Comparison of ENCODE assay signal across 8 cellular contexts in the genomic region with DNA sequence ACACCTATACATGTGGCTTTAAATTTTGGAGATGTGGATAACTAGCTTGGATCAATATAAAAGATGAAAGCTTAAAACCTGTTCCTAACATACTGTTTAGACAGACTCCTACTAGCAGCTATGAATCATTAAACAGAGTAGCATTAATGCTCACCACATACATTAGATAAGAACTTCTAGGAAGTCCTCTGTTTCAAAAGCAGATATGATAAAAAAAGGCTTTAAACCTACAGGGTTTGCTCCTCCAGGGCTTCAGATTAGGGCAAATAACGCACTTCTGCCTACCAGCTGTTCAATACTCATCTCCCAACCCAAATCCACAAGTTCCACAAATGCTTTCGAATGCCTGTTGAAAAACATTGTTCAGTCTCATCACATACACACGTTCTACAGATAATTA. TPM values are rescaled to one million over a fixed set of nuclear protein-coding genes. Genes with fewer than 3 reads are reported as not detected.
DNase-seq lines count a peak whose midpoint lies in the region; ATAC-seq and TF ChIP-seq lines count a peak whose summit lies in the region.

No MANE protein-coding gene starts in this region.

- 8% methylated on average over 3 of the region's 3 CpGs for WGBS in HUES64
- 3% methylated on average over 3 of the region's 3 CpGs for WGBS in right lobe of liver (ENCODE audit: insufficient coverage, low coverage, low lambda C conversion rate, missing lambda C conversion rate)
- WGBS in urinary bladder = 12% methylated on average over 3 of the region's 3 CpGs

- ATAC-seq in right lobe of liver (no peak), HG03025 (IDR thresholded peaks at IDR 0.05; ENCODE audit: low FRiP score, unreplicated experiment) (no peak), GM18519 (IDR thresholded peaks at IDR 0.05; ENCODE audit: low FRiP score, unreplicated experiment) (no peak)

- H3K9me3 ChIP-seq in HUES64 (ENCODE audit: insufficient read depth, low read depth, low read length) (no peaks in the 10 kb centered on the region), ascending aorta (no peaks in the 10 kb centered on the region), right lobe of liver (no peaks in the 10 kb centered on the region)

- H3K4me1 ChIP-seq in HUES64 (ENCODE audit: insufficient read depth, low read length) (peaks cover 36% of the 10 kb centered on the region), ascending aorta (peaks cover 0 to 23% of the 10 kb centered on the region in 2 donors), right lobe of liver (peaks cover 0 to 58% (median 16%) of the 10 kb centered on the region in 4 donors), urinary bladder (ENCODE audit: insufficient read depth) (no peaks in the 10 kb centered on the region)

- H3K27ac ChIP-seq in HUES64 (ENCODE audit: low read depth, low read length) = no peak overlapping the region
- H3K27ac ChIP-seq in ascending aorta = no peak overlapping the region
- peak overlapping the region in 2 of 3 donors; percentile 89 to 94 for H3K27ac ChIP-seq in right lobe of liver
- no peak overlapping the region for H3K27ac ChIP-seq in urinary bladder (ENCODE audit: low read depth)

- intact Hi-C loops in ascending aorta (cut with DNase I) = loop anchor here (5.0 to 10.0 kb wide), 2 partner anchors 39 to 378 kb away; no protein-coding TSS in a partner anchor
- intact Hi-C loops in right lobe of liver (cut with DNase I) = loop anchor here (5.0 to 10.0 kb wide), 2 partner anchors 41 to 48 kb away; partner anchors contain the start of gene ABRACL (in 1 of the 2)

- H3K4me3 ChIP-seq in AG10803 (ENCODE audit: low read length) = peak overlapping the region; percentile 88
- peak overlapping the region; percentile 93 for H3K4me3 ChIP-seq in HUES64 (ENCODE audit: low read length)
- peak overlapping the region; percentile 90 to 98 for H3K4me3 ChIP-seq in ascending aorta
- H3K4me3 ChIP-seq in right lobe of liver = peak overlapping the region; percentile 81 to 85 (median 83)
- peak overlapping the region; percentile 94 for H3K4me3 ChIP-seq in urinary bladder (ENCODE audit: low read depth, low read length)

- H3K9ac ChIP-seq in HUES64 (ENCODE audit: low read depth, low read length) = peak overlapping the region; percentile 95

- H3K36me3 ChIP-seq in HUES64 (ENCODE audit: insufficient read depth, low read length) = no peaks in the 10 kb centered on the region
- no peaks in the 10 kb centered on the region for H3K36me3 ChIP-seq in ascending aorta
- no peaks in the 10 kb centered on the region for H3K36me3 ChIP-seq in right lobe of liver
- no peaks in the 10 kb centered on the region for H3K36me3 ChIP-seq in urinary bladder (ENCODE audit: insufficient read depth)

- DNase-seq in AG10803 (ENCODE audit: low read depth) (peak; percentile 31), ascending aorta (ENCODE audit: low spot score in 2 of 2) (no peak), right lobe of liver (no peak), NCI-H2029 treated with DMSO at 0.1 percent for 48 hours (lab: John Stamatoyannopoulos, UW) (no peak)

- no peak for TF ChIP-seq POLR2A in right lobe of liver (IDR thresholded peaks at IDR 0.05)

- TF ChIP-seq CTCF in AG10803 (conservative IDR thresholded peaks at IDR 0.05; ENCODE audit: low read length) (no peak), ascending aorta (IDR thresholded peaks at IDR 0.05) (no peak), right lobe of liver (IDR thresholded peaks at IDR 0.05) (no peak)

- H3K27me3 ChIP-seq in HUES64 (ENCODE audit: insufficient read depth, low read length) (no peaks in the 10 kb centered on the region), ascending aorta (no peaks in the 10 kb centered on the region), right lobe of liver (no peaks in the 10 kb centered on the region)

RNA-seq across cellular contexts. Expression of gene REPS1, which starts 1.5 kb away (rescaled TPM):
- polyA plus RNA-seq in HUES64 (2013, experiment 1 of 2) = 49.9 TPM
- polyA plus RNA-seq in HUES64 (2013, experiment 2 of 2) = 53.5 TPM
- total RNA-seq in ascending aorta = 30.4 TPM
- 10 to 100 TPM; 17.0 to 68.0 (median 34.0) TPM for total RNA-seq in right lobe of liver
- total RNA-seq in urinary bladder = 96.8 TPM
- 26.6 TPM for polyA plus RNA-seq in urinary bladder

RNA-seq across cellular contexts. Expression of gene ABRACL, which starts 42.0 kb away (rescaled TPM):
- polyA plus RNA-seq in HUES64 (2013, experiment 1 of 2) = 140 TPM
- polyA plus RNA-seq in HUES64 (2013, experiment 2 of 2) = 144 TPM
- total RNA-seq in ascending aorta = 27.6 TPM
- total RNA-seq in right lobe of liver = 10 to 100 TPM; 22.5 to 52.0 (median 39.6) TPM
- total RNA-seq in urinary bladder = 33.8 TPM
- 30.2 TPM for polyA plus RNA-seq in urinary bladder

Comparison
In these comparisons a context has a peak if more than half of its experiments do, and no peak if none do; other contexts are left out.
1. H3K27ac ChIP-seq: peak in right lobe of liver (2 of 3); none in HUES64 (single experiment), ascending aorta (0 of 2) and urinary bladder (single experiment).
2. Peak in every context shown above with its lines, with median percentiles within 50 percentile points of each other: H3K4me3 ChIP-seq.